ENCODE assay signal across 15 cellular contexts in the genomic region with DNA sequence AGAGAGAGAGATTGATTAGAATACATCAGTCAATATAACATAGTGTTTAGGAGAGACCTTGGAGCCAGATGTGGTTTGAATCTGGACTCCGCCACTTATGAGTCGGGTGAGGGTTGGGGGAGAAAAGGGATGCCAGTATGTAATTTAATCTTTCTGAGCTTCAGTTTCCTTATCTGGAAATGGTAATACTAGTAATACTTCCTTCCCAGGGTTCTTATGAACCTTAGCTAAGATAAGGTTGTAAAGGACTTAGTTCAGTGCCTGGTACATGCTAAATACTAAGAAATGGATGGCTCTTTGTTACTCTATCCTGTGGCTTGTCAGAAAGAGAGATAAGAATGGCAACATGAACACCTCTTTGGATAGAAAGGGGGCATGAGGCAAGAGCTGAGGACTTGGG.
DNase-seq lines count a peak whose midpoint lies in the region; ATAC-seq and TF ChIP-seq lines count a peak whose summit lies in the region.
"Had no signal": no experiment of that assay in that cellular context is flagged by ENCODE, and none has a peak within 500 bp of the region (broad histone marks: within the 10 kb centered on the region; RNA-seq: fewer than 3 reads in every experiment).

No MANE protein-coding gene starts in this region.

- H3K4me3 ChIP-seq in GM23338 (no peak overlapping the region), lower lobe of right lung (no peak overlapping the region), stomach smooth muscle (ENCODE audit: low read length in 2 of 2) (no peak overlapping the region), spleen (no peak overlapping the region)
- H3K4me3 ChIP-seq: lung had no signal

- H3K27ac ChIP-seq in GM23338 (ENCODE audit: low read depth) (no peak overlapping the region), lower lobe of right lung (peak overlapping the region; percentile 86), stomach smooth muscle (ENCODE audit: low read length) (peak overlapping the region; percentile 33), spleen (peak overlapping the region in 3 of 8 donors; percentile 32 to 83 (median 67))
- H3K27ac ChIP-seq: HL-60 had no signal

- DNase-seq in GM23338 (ENCODE audit: low spot score), result no peak
- DNase-seq in lower lobe of right lung, result no peak
- no peak for DNase-seq in activated naive CD4-positive, alpha-beta T cell treated with anti-CD3 and anti-CD28 coated beads for 36 hours
- no peak for DNase-seq in iPS-NIHi7 (ENCODE audit: extremely low spot score)
- DNase-seq in spleen, result no peak
- DNase-seq: activated effector memory CD4-positive, alpha-beta T cell treated with anti-CD3 and anti-CD28 coated beads, Interleukin-2, amount 50 U/mL, for 16 hours; CD4-positive, alpha-beta memory T cell; GOT3; NCI-H1930; occipital lobe had no signal

- H3K27ac Mint-ChIP-seq in GM23338 (0 out of 2 replicates have a peak overlapping the region, but pooled peaks have one; percentile 18), brain (peak overlapping the region; percentile 46 to 77 (median 55))
- no peak overlapping the region for H3K27ac Mint-ChIP-seq in activated naive CD4-positive, alpha-beta T cell treated with anti-CD3 and anti-CD28 coated beads for 36 hours
- H3K27ac Mint-ChIP-seq: CD4-positive, alpha-beta memory T cell had no signal

- ATAC-seq in GM23338 (no peak), lower lobe of right lung (no peak), GM21737 (IDR thresholded peaks at IDR 0.05; ENCODE audit: unreplicated experiment) (no peak)

- H3K36me3 Mint-ChIP-seq in GM23338 (ENCODE audit: low read depth) (no peaks in the 10 kb centered on the region), brain (peaks cover 11% of the 10 kb centered on the region)
- H3K36me3 Mint-ChIP-seq in activated naive CD4-positive, alpha-beta T cell treated with anti-CD3 and anti-CD28 coated beads for 36 hours (ENCODE audit: low read depth), result no peaks in the 10 kb centered on the region
- H3K36me3 Mint-ChIP-seq: CD4-positive, alpha-beta memory T cell had no signal

- no peaks in the 10 kb centered on the region for H3K9me3 ChIP-seq in lower lobe of right lung
- no peaks in the 10 kb centered on the region for H3K9me3 ChIP-seq in stomach smooth muscle (ENCODE audit: control insufficient read depth in 2 of 2, low read length in 2 of 2)
- H3K9me3 ChIP-seq in spleen, result no peaks in the 10 kb centered on the region

- H3K9me3 Mint-ChIP-seq in GM23338 (no peaks in the 10 kb centered on the region), brain (no peaks in the 10 kb centered on the region)
- no peaks in the 10 kb centered on the region for H3K9me3 Mint-ChIP-seq in activated naive CD4-positive, alpha-beta T cell treated with anti-CD3 and anti-CD28 coated beads for 36 hours
- H3K9me3 Mint-ChIP-seq: CD4-positive, alpha-beta memory T cell had no signal

- 83 to 93% (median 89%) methylated on average over 2 of the region's 2 CpGs for WGBS in spleen, 5 donors

- H3K36me3 ChIP-seq in GM23338 (ENCODE audit: insufficient read depth) (no peaks in the 10 kb centered on the region), lower lobe of right lung (no peaks in the 10 kb centered on the region), stomach smooth muscle (ENCODE audit: control insufficient read depth in 2 of 2, insufficient read depth in 2 of 2, low read length in 2 of 2) (no peaks in the 10 kb centered on the region), spleen (no peaks in the 10 kb centered on the region)

- intact Hi-C loops in lower lobe of right lung (cut with DNase I) (no loop called here), spleen (cut with DNase I; ENCODE audit: low total_unique reads) (no loop called here)
- intact Hi-C loops in activated naive CD4-positive, alpha-beta T cell treated with anti-CD3 and anti-CD28 coated beads for 36 hours (cut with micrococcal nuclease), result no loop called here

- H3K4me1 ChIP-seq in GM23338 (ENCODE audit: insufficient read depth), result peaks cover 18% of the 10 kb centered on the region
- peaks cover 52% of the 10 kb centered on the region for H3K4me1 ChIP-seq in lower lobe of right lung
- H3K4me1 ChIP-seq in stomach smooth muscle (ENCODE audit: control insufficient read depth, insufficient read depth, low read length), result peaks cover 32% of the 10 kb centered on the region
- peaks cover 0 to 20% (median 3%) of the 10 kb centered on the region in 6 donors for H3K4me1 ChIP-seq in spleen

- H3K27me3 ChIP-seq in GM23338 (ENCODE audit: insufficient read depth) (no peaks in the 10 kb centered on the region), lower lobe of right lung (ENCODE audit: low read depth) (no peaks in the 10 kb centered on the region), stomach smooth muscle (ENCODE audit: control insufficient read depth in 1 of 2, insufficient read depth in 2 of 2, low read length in 2 of 2) (no peaks in the 10 kb centered on the region), spleen (replicated peaks in 1 of 7) (peaks cover 0 to 8% (median 0%) of the 10 kb centered on the region in 7 donors)

- TF ChIP-seq CTCF in GM23338 (conservative IDR thresholded peaks at IDR 0.05; ENCODE audit: low read depth in 2 of 2) (no peak), brain (conservative IDR thresholded peaks at IDR 0.05) (no peak), lower lobe of right lung (IDR thresholded peaks at IDR 0.05) (no peak), spleen (IDR thresholded peaks at IDR 0.05 in 8 of 11, conservative IDR thresholded peaks at IDR 0.05 in 3 of 11) (no peak)

- CTCF ChIA-PET in activated naive CD4-positive, alpha-beta T cell treated with anti-CD3 and anti-CD28 coated beads for 36 hours (lab: Charles Lee), result interaction anchor here (1.1 to 1.8 kb wide), 2 partner anchors 58 to 154 kb away, joined by 3 to 4 read pairs; no protein-coding TSS in a partner anchor

- H3K79me2 ChIP-seq in GM23338 (replicated peaks; ENCODE audit: insufficient read depth), result no peaks in the 10 kb centered on the region

- no peaks in the 10 kb centered on the region for H4K20me1 ChIP-seq in GM23338 (replicated peaks; ENCODE audit: insufficient read depth)

- no peaks in the 10 kb centered on the region; the same call in 1 of the 2 replicates for H3K9me2 ChIP-seq in GM23338 (ENCODE audit: insufficient read depth)

- no peak for TF ChIP-seq POLR2A in spleen (IDR thresholded peaks at IDR 0.05)

- no peak overlapping the region for H3K9ac ChIP-seq in stomach smooth muscle (ENCODE audit: low read length in 2 of 2)

- H3K4me1 Mint-ChIP-seq in GM23338 (peaks cover 30% of the 10 kb centered on the region), brain (peaks cover 59% of the 10 kb centered on the region)
- H3K4me1 Mint-ChIP-seq in activated naive CD4-positive, alpha-beta T cell treated with anti-CD3 and anti-CD28 coated beads for 36 hours (ENCODE audit: low read depth), result no peaks in the 10 kb centered on the region
- H3K4me1 Mint-ChIP-seq: CD4-positive, alpha-beta memory T cell had no signal

- H3F3A ChIP-seq in GM23338 (replicated peaks; ENCODE audit: low read depth), result no peaks in the 10 kb centered on the region

- no peak overlapping the region for H2AFZ ChIP-seq in GM23338

- no peak overlapping the region for H3K4me2 ChIP-seq in GM23338

- H3K27me3 Mint-ChIP-seq in GM23338 (ENCODE audit: insufficient read depth, low read depth, poor library complexity) (peaks cover 3% of the 10 kb centered on the region), brain (no peaks in the 10 kb centered on the region)
- no peaks in the 10 kb centered on the region for H3K27me3 Mint-ChIP-seq in activated naive CD4-positive, alpha-beta T cell treated with anti-CD3 and anti-CD28 coated beads for 36 hours (ENCODE audit: low read depth)

- no peak overlapping the region for H3K4me3 Mint-ChIP-seq in GM23338
- no peak overlapping the region for H3K4me3 Mint-ChIP-seq in brain
- H3K4me3 Mint-ChIP-seq in activated naive CD4-positive, alpha-beta T cell treated with anti-CD3 and anti-CD28 coated beads for 36 hours, result no peak overlapping the region
- H3K4me3 Mint-ChIP-seq: CD4-positive, alpha-beta memory T cell had no signal

TF ChIP-seq in GM23338, 12 proteins besides CTCF, POLR2A, EP300 and RAD21 (continues in another document):
- TF ChIP-seq NANOG (IDR thresholded peaks at IDR 0.05; ENCODE audit: borderline replicate concordance) (no peak), EZH2phosphoT487 (IDR thresholded peaks at IDR 0.05; ENCODE audit: unreplicated experiment) (no peak), STAT1 (IDR thresholded peaks at IDR 0.05; ENCODE audit: unreplicated experiment) (no peak), ZNF331 (CRISPR knock-in tag; IDR thresholded peaks at IDR 0.05; ENCODE audit: low read depth) (no peak), POLR2AphosphoS5 (IDR thresholded peaks at IDR 0.05; ENCODE audit: low read depth) (no peak), JUNB (IDR thresholded peaks at IDR 0.05; ENCODE audit: unreplicated experiment) (no peak), CREB1 (CRISPR knock-in tag; IDR thresholded peaks at IDR 0.05; ENCODE audit: low read depth) (no peak), EZH2 (IDR thresholded peaks at IDR 0.05; ENCODE audit: low read depth, unreplicated experiment) (no peak)
- TF ChIP-seq, protein P1, sequence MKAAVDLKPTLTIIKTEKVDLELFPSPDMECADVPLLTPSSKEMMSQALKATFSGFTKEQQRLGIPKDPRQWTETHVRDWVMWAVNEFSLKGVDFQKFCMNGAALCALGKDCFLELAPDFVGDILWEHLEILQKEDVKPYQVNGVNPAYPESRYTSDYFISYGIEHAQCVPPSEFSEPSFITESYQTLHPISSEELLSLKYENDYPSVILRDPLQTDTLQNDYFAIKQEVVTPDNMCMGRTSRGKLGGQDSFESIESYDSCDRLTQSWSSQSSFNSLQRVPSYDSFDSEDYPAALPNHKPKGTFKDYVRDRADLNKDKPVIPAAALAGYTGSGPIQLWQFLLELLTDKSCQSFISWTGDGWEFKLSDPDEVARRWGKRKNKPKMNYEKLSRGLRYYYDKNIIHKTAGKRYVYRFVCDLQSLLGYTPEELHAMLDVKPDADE (IDR thresholded peaks at IDR 0.05), result no peak
